ENCODE assay signal across 1 cellular context in the genomic region with DNA sequence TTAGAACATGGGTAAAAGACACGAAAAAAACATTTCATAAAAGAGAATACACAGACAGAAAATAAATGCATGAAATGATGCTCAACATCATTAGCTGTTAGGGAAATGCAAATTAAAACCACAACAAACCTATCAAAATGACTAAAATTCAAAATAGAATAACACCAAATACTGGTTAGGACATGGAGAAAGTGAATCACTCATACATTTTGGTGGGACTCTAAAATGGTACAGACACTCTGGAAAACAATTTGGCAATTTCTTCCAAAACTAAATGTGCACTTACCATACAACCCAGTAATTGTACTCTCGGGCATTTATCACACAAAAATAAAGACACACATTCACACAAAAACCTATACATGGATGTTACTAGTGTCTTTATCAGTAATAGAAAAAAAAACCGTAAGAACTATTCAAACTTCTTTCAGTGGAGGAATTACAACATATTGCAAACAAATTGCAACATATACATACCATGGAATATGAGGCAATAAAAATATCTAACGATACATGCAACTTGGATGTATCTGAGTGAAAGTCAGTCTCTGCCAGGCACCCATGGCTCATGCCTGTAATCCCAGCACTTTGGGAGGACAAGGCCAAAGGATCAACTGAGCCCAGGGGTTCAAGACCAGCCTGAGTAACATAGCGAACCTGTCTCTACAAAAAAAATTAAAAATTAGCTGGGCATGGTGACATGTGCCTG.
TF ChIP-seq lines count a peak whose summit lies in the region.

No MANE protein-coding gene starts in this region.

TF ChIP-seq in SK-N-SH treated with all-trans-retinoic acid at 6 μM for 48 hours, 23 proteins besides CTCF, POLR2A, EP300 and RAD21:
- TF ChIP-seq, protein P1, sequence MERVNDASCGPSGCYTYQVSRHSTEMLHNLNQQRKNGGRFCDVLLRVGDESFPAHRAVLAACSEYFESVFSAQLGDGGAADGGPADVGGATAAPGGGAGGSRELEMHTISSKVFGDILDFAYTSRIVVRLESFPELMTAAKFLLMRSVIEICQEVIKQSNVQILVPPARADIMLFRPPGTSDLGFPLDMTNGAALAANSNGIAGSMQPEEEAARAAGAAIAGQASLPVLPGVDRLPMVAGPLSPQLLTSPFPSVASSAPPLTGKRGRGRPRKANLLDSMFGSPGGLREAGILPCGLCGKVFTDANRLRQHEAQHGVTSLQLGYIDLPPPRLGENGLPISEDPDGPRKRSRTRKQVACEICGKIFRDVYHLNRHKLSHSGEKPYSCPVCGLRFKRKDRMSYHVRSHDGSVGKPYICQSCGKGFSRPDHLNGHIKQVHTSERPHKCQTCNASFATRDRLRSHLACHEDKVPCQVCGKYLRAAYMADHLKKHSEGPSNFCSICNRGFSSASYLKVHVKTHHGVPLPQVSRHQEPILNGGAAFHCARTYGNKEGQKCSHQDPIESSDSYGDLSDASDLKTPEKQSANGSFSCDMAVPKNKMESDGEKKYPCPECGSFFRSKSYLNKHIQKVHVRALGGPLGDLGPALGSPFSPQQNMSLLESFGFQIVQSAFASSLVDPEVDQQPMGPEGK (CRISPR knock-in tag; IDR thresholded peaks at IDR 0.05; ENCODE audit: borderline replicate concordance): no peak
- TF ChIP-seq BACH2 (CRISPR knock-in tag; IDR thresholded peaks at IDR 0.05; ENCODE audit: borderline replicate concordance): no peak
- no peak for TF ChIP-seq ZNF8 (CRISPR knock-in tag; IDR thresholded peaks at IDR 0.05)
- no peak for TF ChIP-seq GLIS3 (CRISPR knock-in tag; IDR thresholded peaks at IDR 0.05)
- no peak for TF ChIP-seq ZC3H10 (CRISPR knock-in tag; IDR thresholded peaks at IDR 0.05)
- TF ChIP-seq, protein P2, sequence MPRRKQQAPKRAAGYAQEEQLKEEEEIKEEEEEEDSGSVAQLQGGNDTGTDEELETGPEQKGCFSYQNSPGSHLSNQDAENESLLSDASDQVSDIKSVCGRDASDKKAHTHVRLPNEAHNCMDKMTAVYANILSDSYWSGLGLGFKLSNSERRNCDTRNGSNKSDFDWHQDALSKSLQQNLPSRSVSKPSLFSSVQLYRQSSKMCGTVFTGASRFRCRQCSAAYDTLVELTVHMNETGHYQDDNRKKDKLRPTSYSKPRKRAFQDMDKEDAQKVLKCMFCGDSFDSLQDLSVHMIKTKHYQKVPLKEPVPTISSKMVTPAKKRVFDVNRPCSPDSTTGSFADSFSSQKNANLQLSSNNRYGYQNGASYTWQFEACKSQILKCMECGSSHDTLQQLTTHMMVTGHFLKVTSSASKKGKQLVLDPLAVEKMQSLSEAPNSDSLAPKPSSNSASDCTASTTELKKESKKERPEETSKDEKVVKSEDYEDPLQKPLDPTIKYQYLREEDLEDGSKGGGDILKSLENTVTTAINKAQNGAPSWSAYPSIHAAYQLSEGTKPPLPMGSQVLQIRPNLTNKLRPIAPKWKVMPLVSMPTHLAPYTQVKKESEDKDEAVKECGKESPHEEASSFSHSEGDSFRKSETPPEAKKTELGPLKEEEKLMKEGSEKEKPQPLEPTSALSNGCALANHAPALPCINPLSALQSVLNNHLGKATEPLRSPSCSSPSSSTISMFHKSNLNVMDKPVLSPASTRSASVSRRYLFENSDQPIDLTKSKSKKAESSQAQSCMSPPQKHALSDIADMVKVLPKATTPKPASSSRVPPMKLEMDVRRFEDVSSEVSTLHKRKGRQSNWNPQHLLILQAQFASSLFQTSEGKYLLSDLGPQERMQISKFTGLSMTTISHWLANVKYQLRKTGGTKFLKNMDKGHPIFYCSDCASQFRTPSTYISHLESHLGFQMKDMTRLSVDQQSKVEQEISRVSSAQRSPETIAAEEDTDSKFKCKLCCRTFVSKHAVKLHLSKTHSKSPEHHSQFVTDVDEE (CRISPR knock-in tag; IDR thresholded peaks at IDR 0.05): no peak
- no peak for TF ChIP-seq ISL1 (CRISPR knock-in tag; IDR thresholded peaks at IDR 0.05)
- no peak for TF ChIP-seq ZNF565 (CRISPR knock-in tag; conservative IDR thresholded peaks at IDR 0.05; ENCODE audit: low read depth)
- TF ChIP-seq ARNTL (CRISPR knock-in tag; IDR thresholded peaks at IDR 0.05; ENCODE audit: borderline replicate concordance, low read depth): no peak
- no peak for TF ChIP-seq ZFP3 (CRISPR knock-in tag; IDR thresholded peaks at IDR 0.05)
- no peak for TF ChIP-seq TOX (CRISPR knock-in tag; IDR thresholded peaks at IDR 0.05; ENCODE audit: borderline replicate concordance)
- no peak for TF ChIP-seq TCF4 (CRISPR knock-in tag; IDR thresholded peaks at IDR 0.05; ENCODE audit: borderline replicate concordance)
- TF ChIP-seq CSRNP3 (CRISPR knock-in tag; IDR thresholded peaks at IDR 0.05): no peak
- no peak for TF ChIP-seq RARB (CRISPR knock-in tag; IDR thresholded peaks at IDR 0.05)
